Comparison of ENCODE assay signal across 8 cellular contexts in genomic region chr3:58334013-58334321, GRCh38. TPM values are rescaled to one million over a fixed set of nuclear protein-coding genes. Genes with fewer than 3 reads are reported as not detected.
DNase-seq lines count a peak whose midpoint lies in the region; ATAC-seq and TF ChIP-seq lines count a peak whose summit lies in the region.

No MANE protein-coding gene starts in this region.

- H3K27me3 ChIP-seq in CD4-positive, alpha-beta memory T cell (ENCODE audit: insufficient read depth, low read length) = no peaks in the 10 kb centered on the region
- peaks cover 22% of the 10 kb centered on the region for H3K27me3 ChIP-seq in NT2/D1 (ENCODE audit: insufficient read depth, insufficient read length)
- H3K27me3 ChIP-seq in endodermal cell (ENCODE audit: control insufficient read depth, insufficient read depth, low read length, poor library complexity, severe bottlenecking) = peaks cover 14% of the 10 kb centered on the region
- H3K27me3 ChIP-seq in neuron (ENCODE audit: insufficient read depth, low read length) = no peaks in the 10 kb centered on the region

- H3K9me3 Mint-ChIP-seq in CD4-positive, alpha-beta memory T cell = no peaks in the 10 kb centered on the region
- H3K9me3 Mint-ChIP-seq in endodermal cell = no peaks in the 10 kb centered on the region

- H3K4me1 Mint-ChIP-seq in CD4-positive, alpha-beta memory T cell = peaks cover 24 to 47% (median 35%) of the 10 kb centered on the region in 4 donors
- peaks cover 23% of the 10 kb centered on the region for H3K4me1 Mint-ChIP-seq in endodermal cell

- H3K4me3 Mint-ChIP-seq in CD4-positive, alpha-beta memory T cell = peak overlapping the region; percentile 96 to 100 (median 100)
- H3K4me3 Mint-ChIP-seq in endodermal cell = peak overlapping the region; percentile 82

- H3K9me3 ChIP-seq in CD4-positive, alpha-beta memory T cell (ENCODE audit: control insufficient read depth in 1 of 2, low read length in 2 of 2) = no peaks in the 10 kb centered on the region
- H3K9me3 ChIP-seq in NT2/D1 (ENCODE audit: insufficient read depth, low read length) (no peaks in the 10 kb centered on the region), endodermal cell (ENCODE audit: control insufficient read depth, low read length) (no peaks in the 10 kb centered on the region), neuron (ENCODE audit: low read length) (no peaks in the 10 kb centered on the region)

- H3K4me3 ChIP-seq in CD4-positive, alpha-beta memory T cell (ENCODE audit: low read length in 2 of 2) = peak overlapping the region in 1 of 2 donors; percentile 29
- H3K4me3 ChIP-seq in NT2/D1 (ENCODE audit: insufficient read length, low read depth) (no peak overlapping the region), endodermal cell (ENCODE audit: low read length) (peak overlapping the region; percentile 82), neuron (ENCODE audit: low read length) (peak overlapping the region; percentile 72)

- H3K36me3 Mint-ChIP-seq in CD4-positive, alpha-beta memory T cell = peaks cover 7 to 9% of the 10 kb centered on the region in 2 donors
- H3K36me3 Mint-ChIP-seq in endodermal cell (ENCODE audit: low read depth) = peaks cover 3% of the 10 kb centered on the region

- CTCF ChIA-PET in CD4-positive, alpha-beta memory T cell (lab: Charles Lee; ENCODE audit: partially characterized antibody) = interaction anchor here (1.0 to 6.2 kb wide), 7 partner anchors 13 to 162 kb away, joined by 3 to 50 read pairs (median 5); partner anchors contain the start of genes HTD2, KCTD6 and RPP14

- 40 to 63% methylated on average over 2 to 4 of the region's 4 CpGs for WGBS in endodermal cell (ENCODE audit: insufficient coverage in 1 of 2, insufficient read length in 1 of 2), 2 experiments

- intact Hi-C loops in CD4-positive, alpha-beta memory T cell (cut with micrococcal nuclease) = loop anchor here (5.0 kb wide), 1 partner anchor 97 kb away; the partner anchor contains the start of gene ABHD6

- peak overlapping the region; percentile 71 for H2AFZ ChIP-seq in neuron (ENCODE audit: low read depth, low read length)

- H3K27me3 Mint-ChIP-seq in CD4-positive, alpha-beta memory T cell = no peaks in the 10 kb centered on the region
- H3K27me3 Mint-ChIP-seq in endodermal cell (ENCODE audit: insufficient read depth) = peaks cover 16% of the 10 kb centered on the region

- no peaks in the 10 kb centered on the region for H3K36me3 ChIP-seq in CD4-positive, alpha-beta memory T cell (ENCODE audit: insufficient read depth, low read length)
- H3K36me3 ChIP-seq in NT2/D1 (ENCODE audit: insufficient read depth, insufficient read length, low read length) = no peaks in the 10 kb centered on the region
- H3K36me3 ChIP-seq in endodermal cell (ENCODE audit: control insufficient read depth, insufficient read depth, low read length) = no peaks in the 10 kb centered on the region
- no peaks in the 10 kb centered on the region for H3K36me3 ChIP-seq in neuron (ENCODE audit: insufficient read depth, low read length)

- H3K9ac ChIP-seq in NT2/D1 (ENCODE audit: insufficient read length, low read depth) (peak overlapping the region; percentile 37), endodermal cell (ENCODE audit: extremely low read depth, low read length, poor library complexity, severe bottlenecking) (no peak overlapping the region)

- POLR2A ChIA-PET in CD4-positive, alpha-beta memory T cell (lab: Charles Lee; ENCODE audit: partially characterized antibody) = interaction anchor here (2.5 to 3.6 kb wide), 3 partner anchors 27 to 159 kb away, joined by 9 to 33 read pairs (median 18); partner anchors contain the start of genes HTD2, KCTD6, PDHB and RPP14

- TF ChIP-seq CTCF in endodermal cell (conservative IDR thresholded peaks at IDR 0.05) = no peak

- no peak for DNase-seq in CD4-positive, alpha-beta memory T cell
- DNase-seq in NT2/D1 (ENCODE audit: low read depth, low spot score) (no peak), endodermal cell (no peak), NCI-H1105 (lab: John Stamatoyannopoulos, UW) (no peak), NCI-H1048 (lab: John Stamatoyannopoulos, UW) (no peak)
- no peak for DNase-seq in activated CD8-positive, alpha-beta memory T cell treated with anti-CD3 and anti-CD28 coated beads, Interleukin-2, amount 50 U/mL, for 4 hours

- no peak overlapping the region for H3K27ac ChIP-seq in CD4-positive, alpha-beta memory T cell (ENCODE audit: low read depth, low read length)
- no peak overlapping the region for H3K27ac ChIP-seq in endodermal cell (ENCODE audit: low read depth, low read length)

- H3K4me1 ChIP-seq in CD4-positive, alpha-beta memory T cell (ENCODE audit: insufficient read depth, low read length) = peaks cover 30% of the 10 kb centered on the region
- H3K4me1 ChIP-seq in NT2/D1 (ENCODE audit: insufficient read depth, insufficient read length) (no peaks in the 10 kb centered on the region), endodermal cell (ENCODE audit: control insufficient read depth, insufficient read depth, low read length) (no peaks in the 10 kb centered on the region), neuron (ENCODE audit: insufficient read depth, low read length) (peaks cover 21% of the 10 kb centered on the region)

- ATAC-seq in esophagus mucosa = no peak

- peak overlapping the region in 5 of 7 donors; percentile 92 to 97 (median 95) for H3K27ac Mint-ChIP-seq in CD4-positive, alpha-beta memory T cell
- no peak overlapping the region for H3K27ac Mint-ChIP-seq in endodermal cell

RNA-seq across cellular contexts. Expression of gene PXK, which starts 1.3 kb away (rescaled TPM):
- total RNA-seq in CD4-positive, alpha-beta memory T cell = 10 to 100 TPM; 20.0 to 20.2 TPM
- polyA plus RNA-seq in CD4-positive, alpha-beta memory T cell = 10 to 100 TPM; 23.5 to 28.7 TPM
- total RNA-seq in endodermal cell = 10 to 100 TPM; 16.0 to 22.0 TPM
- polyA plus RNA-seq in endodermal cell (2013, experiment 1 of 2) = 10.3 TPM
- polyA plus RNA-seq in endodermal cell (2013, experiment 2 of 2) = 10.2 TPM
- 14.2 TPM for total RNA-seq in esophagus mucosa

RNA-seq across cellular contexts. Expression of gene HTD2, which starts 27.6 kb away (rescaled TPM):
- 10 to 100 TPM in 1 of 2 experiments, 1 to 10 TPM in 1; 9.2 to 10.5 TPM for total RNA-seq in CD4-positive, alpha-beta memory T cell
- polyA plus RNA-seq in CD4-positive, alpha-beta memory T cell = 10 to 100 TPM; 25.1 to 28.8 TPM
- total RNA-seq in endodermal cell (10 to 100 TPM; 10.5 to 13.7 TPM), esophagus mucosa (8.1 TPM)
- 11.7 TPM for polyA plus RNA-seq in endodermal cell (2013, experiment 1 of 2)
- polyA plus RNA-seq in endodermal cell (2013, experiment 2 of 2) = 8.9 TPM

RNA-seq across cellular contexts. Expression of gene RPP14, which starts 27.9 kb away (rescaled TPM):
- total RNA-seq in CD4-positive, alpha-beta memory T cell = 10 to 100 TPM; 15.1 to 15.4 TPM
- polyA plus RNA-seq in CD4-positive, alpha-beta memory T cell = 1 to 10 TPM; 6.1 to 6.3 TPM
- total RNA-seq in endodermal cell (10 to 100 TPM; 22.0 to 23.6 TPM), esophagus mucosa (12.8 TPM)
- 12.6 TPM for polyA plus RNA-seq in endodermal cell (2013, experiment 1 of 2)
- polyA plus RNA-seq in endodermal cell (2013, experiment 2 of 2) = 13.5 TPM
